26 cellular contexts compared by ENCODE assay signal in the genomic region with DNA sequence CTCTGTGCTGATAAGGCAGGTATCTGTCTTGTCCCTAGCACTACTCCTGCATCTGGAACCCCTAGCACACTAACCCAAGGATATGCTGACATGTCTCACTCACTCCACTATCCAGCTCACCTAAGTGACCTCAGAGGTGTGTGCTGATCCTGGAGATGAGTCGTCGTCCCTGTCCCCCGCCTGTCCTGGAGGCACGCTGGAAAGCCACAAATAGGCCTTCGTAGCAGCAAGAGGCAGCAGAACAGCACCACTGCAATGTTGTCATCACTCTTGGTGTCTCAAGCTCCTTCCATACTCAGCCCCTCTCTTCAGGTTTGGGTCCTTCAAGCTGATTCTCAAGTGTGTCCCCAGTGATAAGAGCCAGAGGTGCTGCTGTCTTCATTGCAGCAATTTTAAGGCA.
"Had no signal": no experiment of that assay in that cellular context is flagged by ENCODE, and none has a peak within 500 bp of the region (broad histone marks: within the 10 kb centered on the region; RNA-seq: fewer than 3 reads in every experiment).

No MANE protein-coding gene starts in this region.

- H3K4me3 ChIP-seq: ascending aorta, breast epithelium, coronary artery, dorsolateral prefrontal cortex had no signal

- ATAC-seq: activated naive CD4-positive, alpha-beta T cell treated with anti-CD3 and anti-CD28 coated beads, Interleukin-2, amount 50 U/mL, for 72 hours; activated T-cell treated with anti-CD3 and anti-CD28 coated beads, Interleukin-2, amount 50 U/mL, for 72 hours; WTC11 had no signal

- FAIRE-seq: frontal cortex, TTC549 had no signal

- H3K27me3 ChIP-seq: ascending aorta, breast epithelium, dorsolateral prefrontal cortex had no signal

- DNase-seq: activated CD4-positive, alpha-beta memory T cell treated with anti-CD3 and anti-CD28 coated beads, Interleukin-2, amount 10 ng/mL, durations not matched to agents 7 days and 5 days; activated CD4-positive, alpha-beta T cell treated with anti-CD3 and anti-CD28 coated beads for 1 hour; activated CD4-positive, alpha-beta T cell treated with anti-CD3 and anti-CD28 coated beads for 4 hours; activated CD4-positive, alpha-beta T cell treated with anti-CD3 and anti-CD28 coated beads, Interleukin-2, amount 10 ng/mL, durations not matched to agents 7 days and 5 days; activated CD4-positive, alpha-beta T cell treated with anti-CD3 and anti-CD28 coated beads, Interleukin-2, amount 50 U/mL, for 4 hours; activated CD8-positive, alpha-beta memory T cell treated with anti-CD3 and anti-CD28 coated beads, Interleukin-2, amount 50 U/mL, for 48 hours; activated gamma-delta T cell; activated naive CD4-positive, alpha-beta T cell; activated naive CD4-positive, alpha-beta T cell treated with anti-CD3 and anti-CD28 coated beads, Interleukin-2, amount 10 ng/mL, durations not matched to agents 7 days and 5 days; activated naive CD8-positive, alpha-beta T cell treated with anti-CD3 and anti-CD28 coated beads, Interleukin-2, amount 10 ng/mL, durations not matched to agents 7 days and 5 days; activated T-cell treated with anti-CD3 and anti-CD28 coated beads for 4 hours; activated T-cell treated with anti-CD3 and anti-CD28 coated beads, Interleukin-2, amount 50 U/mL, for 24 hours; activated T-cell treated with anti-CD3 and anti-CD28 coated beads, Interleukin-2, amount 50 U/mL, for 72 hours; dorsolateral prefrontal cortex; effector memory CD4-positive, alpha-beta T cell; endodermal cell; foreskin fibroblast; T-helper 2 cell had no signal

- H3K27ac ChIP-seq: ascending aorta, breast epithelium, coronary artery, VCaP had no signal

- H3K4me1 ChIP-seq: breast epithelium had no signal

- H3K36me3 ChIP-seq: ascending aorta, breast epithelium had no signal

- H3K9me3 ChIP-seq: ascending aorta, breast epithelium had no signal
